ENCODE assay signal across 9 cellular contexts in the genomic region with DNA sequence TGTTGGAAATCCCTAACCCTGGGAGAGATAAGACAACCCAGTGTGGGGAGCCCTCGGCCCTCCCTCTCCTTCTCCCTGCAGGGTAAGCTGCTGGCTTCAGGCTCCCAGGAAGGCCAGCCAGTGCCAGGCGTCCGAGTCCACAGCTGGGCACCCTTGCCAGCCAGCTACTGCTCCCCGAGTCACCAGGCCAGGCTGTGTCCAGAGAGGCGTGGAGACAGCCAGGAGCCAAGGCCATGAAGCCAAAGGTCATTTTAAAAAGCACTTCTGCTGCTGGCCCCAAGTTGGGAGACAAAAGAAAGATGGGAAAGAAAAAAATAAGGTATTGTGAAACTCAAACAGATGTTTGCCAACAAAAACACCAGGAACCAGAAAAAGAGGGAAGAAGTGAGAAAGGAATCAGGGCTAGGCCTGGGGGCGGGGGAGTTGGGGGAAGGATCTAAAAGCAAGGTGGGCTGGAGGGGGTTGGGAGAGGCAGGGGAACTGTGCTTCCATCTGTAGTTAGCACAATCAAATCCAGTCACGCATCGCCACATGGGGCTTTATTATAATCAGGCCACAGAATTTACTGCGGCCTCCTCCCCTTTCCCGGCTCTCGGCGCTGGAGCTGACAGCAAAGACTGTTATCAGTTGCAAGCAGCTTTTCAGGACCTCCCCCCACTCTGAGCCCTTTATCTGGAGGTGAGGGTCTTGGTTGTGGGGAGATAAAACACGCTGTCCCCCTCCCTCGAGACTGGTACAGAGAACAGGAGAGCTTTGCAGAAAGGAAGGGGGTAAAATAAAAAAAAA. TPM values are rescaled to one million over a fixed set of nuclear protein-coding genes. Genes with fewer than 3 reads are reported as not detected.
DNase-seq lines count a peak whose midpoint lies in the region; ATAC-seq and TF ChIP-seq lines count a peak whose summit lies in the region.
"Had no signal": no experiment of that assay in that cellular context is flagged by ENCODE, and none has a peak within 500 bp of the region (broad histone marks: within the 10 kb centered on the region; RNA-seq: fewer than 3 reads in every experiment).

No MANE protein-coding gene starts in this region.

- no peak for ATAC-seq in activated T-cell treated with anti-CD3 and anti-CD28 coated beads, Interleukin-2, amount 50 U/mL, for 72 hours (replicated peaks in 1 of 2)
- ATAC-seq in activated T-cell treated with anti-CD3 and anti-CD28 coated beads, Interleukin-2, amount 50 U/mL, for 4 hours = no peak
- ATAC-seq in HG02763 (IDR thresholded peaks at IDR 0.05; ENCODE audit: unreplicated experiment) (no peak), HG02798 (IDR thresholded peaks at IDR 0.05; ENCODE audit: poor library complexity, unreplicated experiment) (no peak)

- peak overlapping the region; percentile 75 for H3K27ac Mint-ChIP-seq in activated T-cell treated with anti-CD3 and anti-CD28 coated beads, Interleukin-2, amount 50 U/mL, for 72 hours

- no peaks in the 10 kb centered on the region for H3K9me3 ChIP-seq in thymus (ENCODE audit: control insufficient read depth)

- no peak overlapping the region for H3K4me3 ChIP-seq in thymus (ENCODE audit: low read length)

- no peaks in the 10 kb centered on the region for H3K27me3 Mint-ChIP-seq in activated T-cell treated with anti-CD3 and anti-CD28 coated beads, Interleukin-2, amount 50 U/mL, for 72 hours (ENCODE audit: low read depth)
- no peaks in the 10 kb centered on the region for H3K27me3 Mint-ChIP-seq in activated T-cell treated with anti-CD3 and anti-CD28 coated beads, Interleukin-2, amount 50 U/mL, for 4 hours (ENCODE audit: low read depth)

- DNase-seq in activated T-cell treated with anti-CD3 and anti-CD28 coated beads, Interleukin-2, amount 50 U/mL, for 72 hours = no peak
- no peak for DNase-seq in activated T-cell treated with anti-CD3 and anti-CD28 coated beads, Interleukin-2, amount 50 U/mL, for 4 hours
- peak; percentile 77 to 91 for DNase-seq in erythroblast (lab: John Stamatoyannopoulos, UW)
- DNase-seq in medulla oblongata (ENCODE audit: extremely low spot score) = peak; percentile 89
- DNase-seq in AG08396 (ENCODE audit: low spot score) = no peak
- DNase-seq: amniotic stem cell had no signal

- WGBS in thymus = 96% methylated on average over 14 of the region's 14 CpGs

- H3K36me3 Mint-ChIP-seq in activated T-cell treated with anti-CD3 and anti-CD28 coated beads, Interleukin-2, amount 50 U/mL, for 72 hours (ENCODE audit: insufficient read depth in 2 of 2) = peaks cover 4 to 20% of the 10 kb centered on the region in 2 donors
- H3K36me3 Mint-ChIP-seq in activated T-cell treated with anti-CD3 and anti-CD28 coated beads, Interleukin-2, amount 50 U/mL, for 4 hours (ENCODE audit: insufficient read depth) = peaks cover 43% of the 10 kb centered on the region

- H3K27me3 ChIP-seq in thymus (ENCODE audit: control insufficient read depth, insufficient read depth) = no peaks in the 10 kb centered on the region

- peaks cover 34% of the 10 kb centered on the region for H3K36me3 ChIP-seq in thymus (ENCODE audit: control insufficient read depth, insufficient read depth)

- H3K9me3 Mint-ChIP-seq in activated T-cell treated with anti-CD3 and anti-CD28 coated beads, Interleukin-2, amount 50 U/mL, for 72 hours = no peaks in the 10 kb centered on the region
- no peaks in the 10 kb centered on the region for H3K9me3 Mint-ChIP-seq in activated T-cell treated with anti-CD3 and anti-CD28 coated beads, Interleukin-2, amount 50 U/mL, for 4 hours

- no peak overlapping the region for H3K4me3 Mint-ChIP-seq in activated T-cell treated with anti-CD3 and anti-CD28 coated beads, Interleukin-2, amount 50 U/mL, for 72 hours
- no peak overlapping the region for H3K4me3 Mint-ChIP-seq in activated T-cell treated with anti-CD3 and anti-CD28 coated beads, Interleukin-2, amount 50 U/mL, for 4 hours

- peaks cover 14% of the 10 kb centered on the region for H3K4me1 Mint-ChIP-seq in activated T-cell treated with anti-CD3 and anti-CD28 coated beads, Interleukin-2, amount 50 U/mL, for 72 hours (ENCODE audit: low read depth)
- H3K4me1 Mint-ChIP-seq in activated T-cell treated with anti-CD3 and anti-CD28 coated beads, Interleukin-2, amount 50 U/mL, for 4 hours (ENCODE audit: low read depth) = peaks cover 6% of the 10 kb centered on the region

- no peaks in the 10 kb centered on the region for H3K4me1 ChIP-seq in thymus (ENCODE audit: control insufficient read depth, insufficient read depth, low read length)

- H3K27ac ChIP-seq in thymus (ENCODE audit: low read depth) = peak overlapping the region; percentile 47

- TF ChIP-seq POLR2A in erythroblast (IDR thresholded peaks at IDR 0.05; ENCODE audit: low read length) = no peak

RNA-seq across cellular contexts. Expression of a gene that starts 33.5 kb away (rescaled TPM):
- total RNA-seq in activated T-cell treated with anti-CD3 and anti-CD28 coated beads, Interleukin-2, amount 50 U/mL, for 72 hours = 10 to 100 TPM; 76.2 to 84.8 TPM
- 100 to 1,000 TPM; 145 to 156 (median 146) TPM for total RNA-seq in activated T-cell treated with anti-CD3 and anti-CD28 coated beads, Interleukin-2, amount 50 U/mL, for 4 hours
- 24.2 TPM for polyA plus RNA-seq in thymus

Comparison
In these comparisons a context has a peak if more than half of its experiments do, and no peak if none do; other contexts are left out.
1. DNase-seq: peak in erythroblast (2 of 2) and medulla oblongata (single experiment); none in activated T-cell treated with anti-CD3 and anti-CD28 coated beads, Interleukin-2, amount 50 U/mL, for 72 hours (0 of 2), activated T-cell treated with anti-CD3 and anti-CD28 coated beads, Interleukin-2, amount 50 U/mL, for 4 hours (single experiment) and AG08396 (single experiment).